ENCODE assay signal across 8 cellular contexts in genomic region chr22:42646569-42647525, GRCh38. TPM values are rescaled to one million over a fixed set of nuclear protein-coding genes. Genes with fewer than 3 reads are reported as not detected.
DNase-seq lines count a peak whose midpoint lies in the region; ATAC-seq and TF ChIP-seq lines count a peak whose summit lies in the region.

No MANE protein-coding gene starts in this region.

- WGBS in prostate gland, result 15% methylated on average over 16 of the region's 16 CpGs

- TF ChIP-seq POLR2A in prostate gland (IDR thresholded peaks at IDR 0.05), result peak; percentile 36

- intact Hi-C loops in prostate gland (cut with DNase I), result no loop called here

- no peak for ATAC-seq in HG02610 (IDR thresholded peaks at IDR 0.05; ENCODE audit: unreplicated experiment)
- ATAC-seq in HG03378 (IDR thresholded peaks at IDR 0.05; ENCODE audit: unreplicated experiment), result no peak
- no peak for ATAC-seq in HG03432 (IDR thresholded peaks at IDR 0.05; ENCODE audit: unreplicated experiment)

- no peaks in the 10 kb centered on the region for H3K27me3 ChIP-seq in prostate gland (replicated peaks; ENCODE audit: insufficient read depth)

- peaks cover 45% of the 10 kb centered on the region for H3K4me1 ChIP-seq in prostate gland (replicated peaks)

- peak overlapping the region; percentile 2 to 32 for H3K4me3 ChIP-seq in prostate gland

- no peaks in the 10 kb centered on the region for H3K9me3 ChIP-seq in prostate gland

- H3K27ac ChIP-seq in VCaP, result peak overlapping the region; percentile 61
- H3K27ac ChIP-seq in prostate gland, result peak overlapping the region; percentile 96 to 97

- TF ChIP-seq CTCF in VCaP (conservative IDR thresholded peaks at IDR 0.05) (no peak), prostate gland (IDR thresholded peaks at IDR 0.05) (no peak)

- H3K36me3 ChIP-seq in prostate gland, result no peaks in the 10 kb centered on the region

- DNase-seq in D341Med (ENCODE audit: low spot score) (peak; percentile 85), glomerular visceral epithelial cell (ENCODE audit: extremely low spot score) (peak; percentile 41), prostate gland (ENCODE audit: low spot score) (peak; percentile 88), NAMALWA (ENCODE audit: low spot score) (no peak)

RNA-seq across cellular contexts. Expression of gene CYB5R3, which starts 2.3 kb away (rescaled TPM):
- 100 to 1,000 TPM; 125 to 455 TPM for total RNA-seq in prostate gland

RNA-seq across cellular contexts. Expression of gene ATP5MGL, which starts 6.4 kb away (rescaled TPM):
- not detected for total RNA-seq in prostate gland

RNA-seq across cellular contexts. Expression of gene POLDIP3, which starts 32.2 kb away (rescaled TPM):
- total RNA-seq in prostate gland, result 10 to 100 TPM; 46.4 to 62.6 TPM
